32 cellular contexts compared by ENCODE assay signal in the genomic region with DNA sequence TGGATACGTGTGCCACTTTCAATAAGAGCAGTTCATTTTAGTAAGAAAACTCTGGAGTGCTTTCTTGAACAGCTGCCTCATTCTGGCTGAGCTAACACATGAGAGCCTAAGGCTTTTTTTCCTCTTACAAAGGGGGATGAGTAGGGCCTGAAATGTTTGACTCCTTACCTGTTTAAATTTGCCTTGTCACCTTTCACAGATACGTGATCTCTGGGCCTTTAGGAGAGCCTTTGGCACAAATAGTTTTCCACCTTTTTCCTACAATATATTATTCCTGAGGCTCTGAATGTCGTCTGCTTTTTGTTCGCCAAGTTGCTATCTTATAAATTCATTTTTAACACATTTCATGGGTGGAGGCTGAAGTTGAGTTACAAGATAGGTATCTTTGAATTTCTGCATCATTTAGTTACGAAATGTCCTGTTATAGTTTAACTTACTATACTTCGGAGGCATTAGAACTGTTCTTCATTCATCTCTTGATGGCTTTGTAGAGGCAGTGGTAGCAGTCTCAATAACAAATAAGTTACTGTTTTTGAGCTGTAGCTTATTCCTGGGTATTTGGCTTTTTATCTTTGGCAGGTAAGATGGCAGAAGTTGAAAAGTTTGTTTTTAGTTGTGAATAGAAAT. TPM values are rescaled to one million over a fixed set of nuclear protein-coding genes. Genes with fewer than 3 reads are reported as not detected.
DNase-seq lines count a peak whose midpoint lies in the region; ATAC-seq and TF ChIP-seq lines count a peak whose summit lies in the region.
"Had no signal": no experiment of that assay in that cellular context is flagged by ENCODE, and none has a peak within 500 bp of the region (broad histone marks: within the 10 kb centered on the region; RNA-seq: fewer than 3 reads in every experiment).

No MANE protein-coding gene starts in this region.

- H4K20me1 ChIP-seq in PC-3 (ENCODE audit: low read length): 0 out of 2 replicates have a peak, but pooled peaks cover 6% of the 10 kb centered on the region

- POLR2A ChIA-PET in PC-3 (lab: Charles Lee; ENCODE audit: unreplicated experiment): no interaction called here

- intact Hi-C loops in PC-3 (cut with micrococcal nuclease): no loop called here
- intact Hi-C loops in activated T-helper 2 cell treated with anti-CD3 and anti-CD28 coated beads, Interferon-gamma antibody, Interleukin-2, Interleukin-4, amounts not matched to agents 10 μg/mL and 5 μg/mL and 100 μg/mL, durations not matched to agents 14 hours and 24 hours and 36 hours (cut with micrococcal nuclease): no loop called here

- H2AFZ ChIP-seq in PC-3 (ENCODE audit: low read length): no peak overlapping the region

- H3K9me3 ChIP-seq in PC-3 (ENCODE audit: low read length): no peaks in the 10 kb centered on the region
- H3K9me3 ChIP-seq: A549, gastrocnemius medialis, mucosa of descending colon, pancreas, stomach, tibial artery had no signal

- no peak overlapping the region for H3K27ac ChIP-seq in PC-3 (ENCODE audit: low read length)
- H3K27ac ChIP-seq: A549, gastrocnemius medialis, pancreas, stomach, tibial artery had no signal

- peaks cover 97% of the 10 kb centered on the region for H3K36me3 Mint-ChIP-seq in activated T-cell treated with anti-CD3 and anti-CD28 coated beads, Interleukin-2, amount 50 U/mL, for 24 hours (ENCODE audit: low read depth)
- peaks cover 89% of the 10 kb centered on the region for H3K36me3 Mint-ChIP-seq in central memory CD8-positive, alpha-beta T cell (ENCODE audit: insufficient read depth)
- H3K36me3 Mint-ChIP-seq in progenitor cell of endocrine pancreas (ENCODE audit: insufficient read depth): peaks cover 46% of the 10 kb centered on the region
- peaks cover 88% of the 10 kb centered on the region for H3K36me3 Mint-ChIP-seq in activated T-helper 2 cell treated with anti-CD3 and anti-CD28 coated beads, Interferon-gamma antibody, Interleukin-2, Interleukin-4, amounts not matched to agents 10 μg/mL and 5 μg/mL and 100 μg/mL, durations not matched to agents 14 hours and 24 hours and 36 hours (ENCODE audit: low read depth)

- no peak overlapping the region for H3K4me3 Mint-ChIP-seq in activated T-cell treated with anti-CD3 and anti-CD28 coated beads, Interleukin-2, amount 50 U/mL, for 24 hours
- no peak overlapping the region for H3K4me3 Mint-ChIP-seq in central memory CD8-positive, alpha-beta T cell
- no peak overlapping the region for H3K4me3 Mint-ChIP-seq in progenitor cell of endocrine pancreas (ENCODE audit: low read depth)
- H3K4me3 Mint-ChIP-seq in activated T-helper 2 cell treated with anti-CD3 and anti-CD28 coated beads, Interferon-gamma antibody, Interleukin-2, Interleukin-4, amounts not matched to agents 10 μg/mL and 5 μg/mL and 100 μg/mL, durations not matched to agents 14 hours and 24 hours and 36 hours (ENCODE audit: low read depth): no peak overlapping the region
- H3K4me3 Mint-ChIP-seq: brain, neural crest cell had no signal

- no peak for DNase-seq in activated T-cell treated with anti-CD3 and anti-CD28 coated beads, Interleukin-2, amount 50 U/mL, for 24 hours
- DNase-seq in activated T-cell treated with anti-CD3 and anti-CD28 coated beads, Interleukin-2, amount 50 U/mL, for 48 hours: no peak
- DNase-seq in PC-3: no peak
- DNase-seq in central memory CD8-positive, alpha-beta T cell (ENCODE audit: low spot score in 2 of 2): no peak
- DNase-seq in progenitor cell of endocrine pancreas (ENCODE audit: low spot score, unreplicated experiment): no peak
- DNase-seq in activated T-helper 2 cell treated with anti-CD3 and anti-CD28 coated beads, Interferon-gamma antibody, Interleukin-2, Interleukin-4, amounts not matched to agents 10 μg/mL and 5 μg/mL and 100 μg/mL, durations not matched to agents 14 hours and 24 hours and 36 hours (ENCODE audit: low spot score): no peak
- no peak for DNase-seq in nucleus accumbens (lab: John Stamatoyannopoulos, UW)
- DNase-seq: activated CD4-positive, alpha-beta T cell treated with anti-CD3 and anti-CD28 coated beads, Interleukin-2, amount 50 U/mL, for 48 hours; activated gamma-delta T cell treated with Interleukin-2 at 50 U/mL for 16 hours; amniotic stem cell; gastrocnemius medialis; hippocampal formation; KBM-7; mucosa of descending colon; NCI-H1092 treated with DMSO at 0.1 percent for 48 hours; NCI-H1694 treated with DMSO at 0.1 percent for 48 hours; NCI-H446 treated with DMSO at 0.1 percent for 48 hours; NCI-H774; pancreas; retina; small intestine; stomach; tibial artery had no signal

- BruUV-seq in PC-3 (replicated peaks; lab: Mats Ljungman, UMichigan): TSS peak; percentile 4

- H3K9ac ChIP-seq in PC-3 (ENCODE audit: low read length): no peak overlapping the region

- H3K27me3 ChIP-seq in PC-3 (ENCODE audit: low read length): no peaks in the 10 kb centered on the region
- H3K27me3 ChIP-seq: gastrocnemius medialis, pancreas, stomach, tibial artery had no signal

- CTCF ChIA-PET in PC-3 (lab: Charles Lee): interaction anchor here (0.5 kb wide), 1 partner anchor 36 kb away, joined by 3 read pairs; no protein-coding TSS in a partner anchor

- peaks cover 41% of the 10 kb centered on the region for H3K4me1 Mint-ChIP-seq in activated T-cell treated with anti-CD3 and anti-CD28 coated beads, Interleukin-2, amount 50 U/mL, for 24 hours (ENCODE audit: low read depth)
- H3K4me1 Mint-ChIP-seq in central memory CD8-positive, alpha-beta T cell: peaks cover 35% of the 10 kb centered on the region
- H3K4me1 Mint-ChIP-seq in progenitor cell of endocrine pancreas (ENCODE audit: low read depth): no peaks in the 10 kb centered on the region
- H3K4me1 Mint-ChIP-seq in activated T-helper 2 cell treated with anti-CD3 and anti-CD28 coated beads, Interferon-gamma antibody, Interleukin-2, Interleukin-4, amounts not matched to agents 10 μg/mL and 5 μg/mL and 100 μg/mL, durations not matched to agents 14 hours and 24 hours and 36 hours (ENCODE audit: low read depth): peaks cover 17% of the 10 kb centered on the region
- H3K4me1 Mint-ChIP-seq: brain, neural crest cell had no signal

- H3K4me2 ChIP-seq in PC-3 (ENCODE audit: low read length): no peak overlapping the region
- H3K4me2 ChIP-seq: A549 had no signal

- H3K4me3 ChIP-seq in PC-3 (ENCODE audit: low read length): no peak overlapping the region
- H3K4me3 ChIP-seq: A549, gastrocnemius medialis, mucosa of descending colon, pancreas, stomach, tibial artery had no signal

- peaks cover 85% of the 10 kb centered on the region for H3K36me3 ChIP-seq in PC-3 (ENCODE audit: low read depth, low read length)

- H3K9me2 ChIP-seq in PC-3 (replicated peaks; ENCODE audit: low read length): no peaks in the 10 kb centered on the region

- no peaks in the 10 kb centered on the region for H3K27me3 Mint-ChIP-seq in activated T-cell treated with anti-CD3 and anti-CD28 coated beads, Interleukin-2, amount 50 U/mL, for 24 hours
- no peaks in the 10 kb centered on the region for H3K27me3 Mint-ChIP-seq in central memory CD8-positive, alpha-beta T cell
- H3K27me3 Mint-ChIP-seq in progenitor cell of endocrine pancreas: no peaks in the 10 kb centered on the region
- H3K27me3 Mint-ChIP-seq in activated T-helper 2 cell treated with anti-CD3 and anti-CD28 coated beads, Interferon-gamma antibody, Interleukin-2, Interleukin-4, amounts not matched to agents 10 μg/mL and 5 μg/mL and 100 μg/mL, durations not matched to agents 14 hours and 24 hours and 36 hours (ENCODE audit: low read depth): no peaks in the 10 kb centered on the region
- H3K27me3 Mint-ChIP-seq: brain had no signal

- no peak for TF ChIP-seq CTCF in PC-3 (conservative IDR thresholded peaks at IDR 0.05; ENCODE audit: low read depth, low read length)
- no peak for TF ChIP-seq CTCF in progenitor cell of endocrine pancreas (IDR thresholded peaks at IDR 0.05; ENCODE audit: unreplicated experiment)

- no peaks in the 10 kb centered on the region for H3K4me1 ChIP-seq in PC-3 (ENCODE audit: insufficient read depth, low read length)
- H3K4me1 ChIP-seq: A549, pancreas, tibial artery had no signal

- H3K27ac Mint-ChIP-seq in activated T-cell treated with anti-CD3 and anti-CD28 coated beads, Interleukin-2, amount 50 U/mL, for 24 hours: peak overlapping the region; percentile 83
- peak overlapping the region; percentile 29 for H3K27ac Mint-ChIP-seq in central memory CD8-positive, alpha-beta T cell (ENCODE audit: low read depth)
- peak overlapping the region; percentile 42 for H3K27ac Mint-ChIP-seq in progenitor cell of endocrine pancreas
- H3K27ac Mint-ChIP-seq in activated T-helper 2 cell treated with anti-CD3 and anti-CD28 coated beads, Interferon-gamma antibody, Interleukin-2, Interleukin-4, amounts not matched to agents 10 μg/mL and 5 μg/mL and 100 μg/mL, durations not matched to agents 14 hours and 24 hours and 36 hours: no peak overlapping the region

- no peaks in the 10 kb centered on the region for H3K9me3 Mint-ChIP-seq in activated T-cell treated with anti-CD3 and anti-CD28 coated beads, Interleukin-2, amount 50 U/mL, for 24 hours
- H3K9me3 Mint-ChIP-seq in central memory CD8-positive, alpha-beta T cell: no peaks in the 10 kb centered on the region
- no peaks in the 10 kb centered on the region for H3K9me3 Mint-ChIP-seq in progenitor cell of endocrine pancreas (ENCODE audit: low read depth)
- no peaks in the 10 kb centered on the region for H3K9me3 Mint-ChIP-seq in activated T-helper 2 cell treated with anti-CD3 and anti-CD28 coated beads, Interferon-gamma antibody, Interleukin-2, Interleukin-4, amounts not matched to agents 10 μg/mL and 5 μg/mL and 100 μg/mL, durations not matched to agents 14 hours and 24 hours and 36 hours
- H3K9me3 Mint-ChIP-seq: brain, neural crest cell had no signal

- H3F3A ChIP-seq in PC-3 (ENCODE audit: low read length, unreplicated experiment): no peaks in the 10 kb centered on the region

- ATAC-seq in PC-3 (no peak), GM19452 (IDR thresholded peaks at IDR 0.05; ENCODE audit: unreplicated experiment) (no peak)
- ATAC-seq in central memory CD8-positive, alpha-beta T cell (replicated peaks; ENCODE audit: extremely low read depth, poor library complexity, severe bottlenecking): no peak
- ATAC-seq: A549, gastrocnemius medialis, mucosa of descending colon, pancreas had no signal

- peaks cover 32% of the 10 kb centered on the region for H3K79me2 ChIP-seq in PC-3 (ENCODE audit: low read length)

RNA-seq across cellular contexts. Expression of a gene that starts 17.2 kb away (rescaled TPM):
- 128 and 193 TPM in 2 replicates for total RNA-seq in PC-3 (2014; rRNA removed)
- 263 and 268 TPM in 2 replicates for total RNA-seq in progenitor cell of endocrine pancreas
- total RNA-seq in activated T-helper 2 cell treated with anti-CD3 and anti-CD28 coated beads, Interferon-gamma antibody, Interleukin-2, Interleukin-4, amounts not matched to agents 10 μg/mL and 5 μg/mL and 100 μg/mL, durations not matched to agents 14 hours and 24 hours and 36 hours: 259 and 263 TPM in 2 replicates

RNA-seq across cellular contexts. Expression of a gene that starts 31.9 kb away (rescaled TPM):
- not detected in 2 replicates for total RNA-seq in PC-3 (2014; rRNA removed)
- not detected in 2 replicates for total RNA-seq in progenitor cell of endocrine pancreas
- not detected in 2 replicates for total RNA-seq in activated T-helper 2 cell treated with anti-CD3 and anti-CD28 coated beads, Interferon-gamma antibody, Interleukin-2, Interleukin-4, amounts not matched to agents 10 μg/mL and 5 μg/mL and 100 μg/mL, durations not matched to agents 14 hours and 24 hours and 36 hours
- total RNA-seq: cerebellum, endothelial cell of umbilical vein, fibroblast of lung, gastrocnemius medialis, lung microvascular endothelial cell, MCF 10A, mucosa of descending colon, neural crest cell, pancreas, stomach had no signal

RNA-seq across cellular contexts. Expression of a gene that starts 34.4 kb away (rescaled TPM):
- total RNA-seq in PC-3 (2014; rRNA removed) (230 and 281 TPM in 2 replicates), progenitor cell of endocrine pancreas (51.0 and 52.3 TPM in 2 replicates)
- 112 and 113 TPM in 2 replicates for total RNA-seq in activated T-helper 2 cell treated with anti-CD3 and anti-CD28 coated beads, Interferon-gamma antibody, Interleukin-2, Interleukin-4, amounts not matched to agents 10 μg/mL and 5 μg/mL and 100 μg/mL, durations not matched to agents 14 hours and 24 hours and 36 hours

RNA-seq across cellular contexts. Expression of a gene that starts 46.1 kb away (rescaled TPM):
- 428 and 524 TPM in 2 replicates for total RNA-seq in PC-3 (2014; rRNA removed)
- total RNA-seq in progenitor cell of endocrine pancreas: 298 and 304 TPM in 2 replicates
- total RNA-seq in activated T-helper 2 cell treated with anti-CD3 and anti-CD28 coated beads, Interferon-gamma antibody, Interleukin-2, Interleukin-4, amounts not matched to agents 10 μg/mL and 5 μg/mL and 100 μg/mL, durations not matched to agents 14 hours and 24 hours and 36 hours: 696 and 759 TPM in 2 replicates
